ENCODE assay signal across 1 cellular context in the genomic region with DNA sequence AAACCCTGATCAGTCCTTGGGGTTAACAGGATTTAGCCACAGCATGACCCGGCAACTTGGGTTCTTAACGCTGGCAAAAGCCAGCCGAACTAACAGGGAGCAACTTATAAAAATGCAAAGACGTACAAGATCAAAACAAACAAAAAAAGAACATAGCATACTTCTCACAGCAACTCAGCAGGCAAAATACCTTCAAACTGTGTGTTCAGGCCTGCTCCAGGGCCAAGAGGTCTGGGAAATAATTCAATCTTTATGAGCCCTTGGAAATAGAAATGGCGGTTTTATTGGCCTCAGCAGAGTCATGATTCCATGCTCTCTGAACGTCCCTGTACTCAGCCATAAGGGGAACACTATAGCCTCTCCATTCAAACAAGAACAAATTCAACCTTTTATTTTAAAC.
A peak's percentile ranks its signal among the peaks of the same experiment; 100 is the strongest.
TF ChIP-seq lines count a peak whose summit lies in the region.

No MANE protein-coding gene starts in this region.

TF ChIP-seq in HEK293, 187 proteins besides CTCF, POLR2A, EP300 and RAD21 (continued from another document and continues in another):
- no peak for TF ChIP-seq ZNF280C (tag by site-specific recombination; IDR thresholded peaks at IDR 0.05)
- TF ChIP-seq SETDB1 (IDR thresholded peaks at IDR 0.05; ENCODE audit: insufficient read length, low read length) = no peak
- TF ChIP-seq, protein P1, sequence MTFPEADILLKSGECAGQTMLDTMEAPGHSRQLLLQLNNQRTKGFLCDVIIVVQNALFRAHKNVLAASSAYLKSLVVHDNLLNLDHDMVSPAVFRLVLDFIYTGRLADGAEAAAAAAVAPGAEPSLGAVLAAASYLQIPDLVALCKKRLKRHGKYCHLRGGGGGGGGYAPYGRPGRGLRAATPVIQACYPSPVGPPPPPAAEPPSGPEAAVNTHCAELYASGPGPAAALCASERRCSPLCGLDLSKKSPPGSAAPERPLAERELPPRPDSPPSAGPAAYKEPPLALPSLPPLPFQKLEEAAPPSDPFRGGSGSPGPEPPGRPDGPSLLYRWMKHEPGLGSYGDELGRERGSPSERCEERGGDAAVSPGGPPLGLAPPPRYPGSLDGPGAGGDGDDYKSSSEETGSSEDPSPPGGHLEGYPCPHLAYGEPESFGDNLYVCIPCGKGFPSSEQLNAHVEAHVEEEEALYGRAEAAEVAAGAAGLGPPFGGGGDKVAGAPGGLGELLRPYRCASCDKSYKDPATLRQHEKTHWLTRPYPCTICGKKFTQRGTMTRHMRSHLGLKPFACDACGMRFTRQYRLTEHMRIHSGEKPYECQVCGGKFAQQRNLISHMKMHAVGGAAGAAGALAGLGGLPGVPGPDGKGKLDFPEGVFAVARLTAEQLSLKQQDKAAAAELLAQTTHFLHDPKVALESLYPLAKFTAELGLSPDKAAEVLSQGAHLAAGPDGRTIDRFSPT (tag by site-specific recombination; IDR thresholded peaks at IDR 0.05) = no peak
- no peak for TF ChIP-seq YY2 (tag by site-specific recombination; IDR thresholded peaks at IDR 0.05)
- no peak for TF ChIP-seq ZNF426 (tag by site-specific recombination; IDR thresholded peaks at IDR 0.05)
- no peak for TF ChIP-seq PBX3 (CRISPR knock-in tag; IDR thresholded peaks at IDR 0.05)
- no peak for TF ChIP-seq ZNF423 (tag by site-specific recombination; IDR thresholded peaks at IDR 0.05)
- TF ChIP-seq FEZF1 (tag by site-specific recombination; IDR thresholded peaks at IDR 0.05) = peak; percentile 99
- no peak for TF ChIP-seq ZBTB48 (tag by site-specific recombination; IDR thresholded peaks at IDR 0.05)
- TF ChIP-seq BCL11A (tag by site-specific recombination; IDR thresholded peaks at IDR 0.05; ENCODE audit: low read depth) = no peak
- TF ChIP-seq ZIC2 (tag by site-specific recombination; IDR thresholded peaks at IDR 0.05) = peak; percentile 63
- TF ChIP-seq YY1 (tag by site-specific recombination; IDR thresholded peaks at IDR 0.05) = 0 out of 2 replicates have a peak, but pooled peaks have one; percentile 20
- TF ChIP-seq ZNF362 (tag by site-specific recombination; IDR thresholded peaks at IDR 0.05) = no peak
- TF ChIP-seq GLIS2 (tag by site-specific recombination; IDR thresholded peaks at IDR 0.05) = no peak
- no peak for TF ChIP-seq ZNF449 (tag by site-specific recombination; IDR thresholded peaks at IDR 0.05)
- TF ChIP-seq ZXDB (tag by site-specific recombination; IDR thresholded peaks at IDR 0.05) = no peak
- TF ChIP-seq, protein P2, sequence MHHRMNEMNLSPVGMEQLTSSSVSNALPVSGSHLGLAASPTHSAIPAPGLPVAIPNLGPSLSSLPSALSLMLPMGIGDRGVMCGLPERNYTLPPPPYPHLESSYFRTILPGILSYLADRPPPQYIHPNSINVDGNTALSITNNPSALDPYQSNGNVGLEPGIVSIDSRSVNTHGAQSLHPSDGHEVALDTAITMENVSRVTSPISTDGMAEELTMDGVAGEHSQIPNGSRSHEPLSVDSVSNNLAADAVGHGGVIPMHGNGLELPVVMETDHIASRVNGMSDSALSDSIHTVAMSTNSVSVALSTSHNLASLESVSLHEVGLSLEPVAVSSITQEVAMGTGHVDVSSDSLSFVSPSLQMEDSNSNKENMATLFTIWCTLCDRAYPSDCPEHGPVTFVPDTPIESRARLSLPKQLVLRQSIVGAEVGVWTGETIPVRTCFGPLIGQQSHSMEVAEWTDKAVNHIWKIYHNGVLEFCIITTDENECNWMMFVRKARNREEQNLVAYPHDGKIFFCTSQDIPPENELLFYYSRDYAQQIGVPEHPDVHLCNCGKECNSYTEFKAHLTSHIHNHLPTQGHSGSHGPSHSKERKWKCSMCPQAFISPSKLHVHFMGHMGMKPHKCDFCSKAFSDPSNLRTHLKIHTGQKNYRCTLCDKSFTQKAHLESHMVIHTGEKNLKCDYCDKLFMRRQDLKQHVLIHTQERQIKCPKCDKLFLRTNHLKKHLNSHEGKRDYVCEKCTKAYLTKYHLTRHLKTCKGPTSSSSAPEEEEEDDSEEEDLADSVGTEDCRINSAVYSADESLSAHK (tag by site-specific recombination; IDR thresholded peaks at IDR 0.05) = 0 out of 2 replicates have a peak, but pooled peaks have one; percentile 28
- TF ChIP-seq ZBTB7A (tag by site-specific recombination; IDR thresholded peaks at IDR 0.05; ENCODE audit: low read depth) = no peak
- TF ChIP-seq ZNF580 (tag by site-specific recombination; IDR thresholded peaks at IDR 0.05) = no peak; the same call in 1 of the 2 replicates
- no peak for TF ChIP-seq ZNF10 (tag by site-specific recombination; IDR thresholded peaks at IDR 0.05)
- TF ChIP-seq PATZ1 (tag by site-specific recombination; IDR thresholded peaks at IDR 0.05) = no peak
- TF ChIP-seq GLI4 (tag by site-specific recombination; IDR thresholded peaks at IDR 0.05) = no peak
- TF ChIP-seq ZBTB10 (tag by site-specific recombination; IDR thresholded peaks at IDR 0.05) = no peak
- 0 out of 2 replicates have a peak, but pooled peaks have one; percentile 3 for TF ChIP-seq ZBTB11 (tag by site-specific recombination; conservative IDR thresholded peaks at IDR 0.05; ENCODE audit: low read depth)
- no peak for TF ChIP-seq OSR2 (tag by site-specific recombination; IDR thresholded peaks at IDR 0.05)
- TF ChIP-seq ZNF610 (tag by site-specific recombination; IDR thresholded peaks at IDR 0.05; ENCODE audit: borderline replicate concordance) = no peak
- TF ChIP-seq PRDM6 (tag by site-specific recombination; IDR thresholded peaks at IDR 0.05) = peak; percentile 82
- TF ChIP-seq ZNF555 (tag by site-specific recombination; conservative IDR thresholded peaks at IDR 0.05) = no peak
- no peak for TF ChIP-seq ZNF544 (tag by site-specific recombination; IDR thresholded peaks at IDR 0.05)
